Comparison of ENCODE assay signal across 23 cellular contexts in the genomic region with DNA sequence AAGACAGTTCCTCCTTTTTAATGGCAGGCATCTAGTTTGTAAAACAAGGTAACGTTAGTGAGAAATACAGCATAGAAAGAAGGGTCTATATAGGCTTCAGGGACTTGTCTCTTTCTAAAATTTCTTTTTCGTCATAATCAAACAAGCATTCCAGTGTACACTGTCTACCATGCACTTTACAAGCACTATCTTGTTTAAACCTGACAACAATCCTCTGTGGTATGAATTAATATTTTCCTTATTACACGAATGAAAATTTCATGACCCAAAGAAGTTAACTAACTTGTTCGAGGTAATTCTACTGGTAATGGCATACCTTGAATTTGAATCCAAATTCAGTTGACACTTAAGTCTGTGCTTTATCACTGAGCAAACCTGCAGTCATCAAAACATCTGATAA.
DNase-seq lines count a peak whose midpoint lies in the region; ATAC-seq, FAIRE-seq and TF ChIP-seq lines count a peak whose summit lies in the region.
"Had no signal": no experiment of that assay in that cellular context is flagged by ENCODE, and none has a peak within 500 bp of the region (broad histone marks: within the 10 kb centered on the region; RNA-seq: fewer than 3 reads in every experiment).

No MANE protein-coding gene starts in this region.

- H3K27me3 ChIP-seq in bronchial epithelial cell (ENCODE audit: control insufficient read depth, insufficient read depth, low read length) (no peaks in the 10 kb centered on the region), aorta (ENCODE audit: control insufficient read depth in 1 of 2, insufficient read depth in 2 of 2, low read length in 1 of 2) (no peaks in the 10 kb centered on the region)
- H3K27me3 ChIP-seq: BLaER1 treated with 17β-estradiol and CSF1 and Interleukin-3, amounts not matched to agents 10 nM and 100 nM had no signal

- H3K27me3 Mint-ChIP-seq in mesothelial cell of epicardium (ENCODE audit: low read depth) = no peaks in the 10 kb centered on the region
- H3K27me3 Mint-ChIP-seq: B cell; CD4-positive, alpha-beta T cell had no signal

- peaks cover 8% of the 10 kb centered on the region for H3K9me3 Mint-ChIP-seq in mesothelial cell of epicardium
- H3K9me3 Mint-ChIP-seq: CD4-positive, alpha-beta T cell; CD8-positive, alpha-beta T cell had no signal

- H3K4me3 Mint-ChIP-seq in mesothelial cell of epicardium = no peak overlapping the region
- H3K4me3 Mint-ChIP-seq: B cell; CD4-positive, alpha-beta T cell; CD8-positive, alpha-beta T cell had no signal

- in situ Hi-C loops in ACHN (cut with HindIII; ENCODE audit: low pct_ligation_motif_present, low pct_unique_long_range_greater_than_20kb, low sequenced_read_pairs) = no loop called here

- H3K9me3 ChIP-seq in aorta (ENCODE audit: control insufficient read depth, low read length) = no peaks in the 10 kb centered on the region
- H3K9me3 ChIP-seq: BLaER1 treated with 17β-estradiol and CSF1 and Interleukin-3, amounts not matched to agents 10 nM and 100 nM had no signal

- no peaks in the 10 kb centered on the region for H3K4me1 ChIP-seq in aorta (ENCODE audit: control insufficient read depth in 1 of 2, insufficient read depth in 2 of 2, low read length in 2 of 2)
- H3K4me1 ChIP-seq: BLaER1 treated with 17β-estradiol and CSF1 and Interleukin-3, amounts not matched to agents 10 nM and 100 nM; Caco-2 had no signal

- 70 to 77% methylated on average over 4 of the region's 4 CpGs for WGBS in aorta, 2 donors

- peaks cover 4% of the 10 kb centered on the region for H3K36me3 Mint-ChIP-seq in mesothelial cell of epicardium
- H3K36me3 Mint-ChIP-seq: CD8-positive, alpha-beta T cell had no signal

- H3K4me1 Mint-ChIP-seq in mesothelial cell of epicardium = peaks cover 12% of the 10 kb centered on the region
- H3K4me1 Mint-ChIP-seq: B cell had no signal

- FAIRE-seq in bronchial epithelial cell (lab: Jason Lieb, UNC) (no peak), islet of Langerhans (lab: Jason Lieb, UNC) (peak; percentile 13)
- FAIRE-seq: A204.1, D721Med, G401.6, GM12891, GM19239 had no signal

- H3K36me3 ChIP-seq in bronchial epithelial cell (ENCODE audit: control insufficient read depth, insufficient read depth, low read length) = no peaks in the 10 kb centered on the region
- no peaks in the 10 kb centered on the region for H3K36me3 ChIP-seq in aorta (ENCODE audit: control insufficient read depth in 1 of 2, insufficient read depth in 2 of 2, low read length in 1 of 2)
- H3K36me3 ChIP-seq: BLaER1 treated with 17β-estradiol and CSF1 and Interleukin-3, amounts not matched to agents 10 nM and 100 nM had no signal

- no peak overlapping the region for H3K27ac ChIP-seq in aorta (ENCODE audit: low read depth in 1 of 2, low read length in 2 of 2)
- H3K27ac ChIP-seq: BLaER1 treated with 17β-estradiol and CSF1 and Interleukin-3, amounts not matched to agents 10 nM and 100 nM; C4-2B had no signal

- H3K4me3 ChIP-seq in bronchial epithelial cell (ENCODE audit: low read depth, low read length) = no peak overlapping the region
- no peak overlapping the region for H3K4me3 ChIP-seq in epithelial cell of esophagus (ENCODE audit: low read length)
- H3K4me3 ChIP-seq in aorta (ENCODE audit: low read length in 2 of 2) = no peak overlapping the region
- H3K4me3 ChIP-seq: BLaER1 treated with 17β-estradiol and CSF1 and Interleukin-3, amounts not matched to agents 10 nM and 100 nM had no signal

- H3K27ac Mint-ChIP-seq in mesothelial cell of epicardium = peak overlapping the region; percentile 50
- H3K27ac Mint-ChIP-seq: B cell; CD4-positive, alpha-beta T cell; CD8-positive, alpha-beta T cell had no signal

- ATAC-seq in aorta (ENCODE audit: low FRiP score) = no peak
- ATAC-seq: CD8-positive, alpha-beta T cell had no signal

- TF ChIP-seq CTCF in bronchial epithelial cell (IDR thresholded peaks at IDR 0.05; ENCODE audit: insufficient read depth, low read length, severe bottlenecking) (no peak), epithelial cell of esophagus (IDR thresholded peaks at IDR 0.05; ENCODE audit: insufficient read depth, low read depth, low read length, missing control alignments) (no peak), mesothelial cell of epicardium (IDR thresholded peaks at IDR 0.05; ENCODE audit: unreplicated experiment) (no peak)

- peak; percentile 70 for DNase-seq in bronchial epithelial cell (ENCODE audit: low read depth)
- DNase-seq in epithelial cell of esophagus (ENCODE audit: low read depth) = peak; percentile 47
- no peak for DNase-seq in mesothelial cell of epicardium (ENCODE audit: low spot score in 2 of 2, unreplicated experiment in 2 of 2)
- DNase-seq in ACHN = no peak
- DNase-seq in activated T-cell treated with anti-CD3 and anti-CD28 coated beads, Interleukin-2, amount 50 U/mL, for 48 hours = no peak
- no peak for DNase-seq in aorta
- DNase-seq: 8988T; AML-193; Caco-2; Calu3; CD4-positive, alpha-beta T cell; CD8-positive, alpha-beta T cell; DMS79 treated with DMSO at 0.1 percent for 48 hours; GF-D8 had no signal

- intact Hi-C loops in aorta (cut with DNase I) = no loop called here

Comparison
In these comparisons a context has a peak if more than half of its experiments do, and no peak if none do; other contexts are left out.
1. DNase-seq: peak in bronchial epithelial cell (single experiment) and epithelial cell of esophagus (single experiment); none in mesothelial cell of epicardium (0 of 2), ACHN (single experiment), activated T-cell treated with anti-CD3 and anti-CD28 coated beads, Interleukin-2, amount 50 U/mL, for 48 hours (0 of 2) and aorta (0 of 2).